Comparison of ENCODE assay signal across 16 cellular contexts in genomic region chr6:46507426-46507825, GRCh38. TPM values are rescaled to one million over a fixed set of nuclear protein-coding genes. Genes with fewer than 3 reads are reported as not detected.
DNase-seq lines count a peak whose midpoint lies in the region; ATAC-seq and TF ChIP-seq lines count a peak whose summit lies in the region.
"Had no signal": no experiment of that assay in that cellular context is flagged by ENCODE, and none has a peak within 500 bp of the region (broad histone marks: within the 10 kb centered on the region; RNA-seq: fewer than 3 reads in every experiment).

No MANE protein-coding gene starts in this region.

- H3K27ac ChIP-seq in right atrium auricular region (peak overlapping the region; percentile 60 to 89), right lobe of liver (peak overlapping the region in 1 of 3 donors; percentile 37)
- H3K27ac ChIP-seq: A549 had no signal

- H3K4me3 ChIP-seq in right atrium auricular region (no peak overlapping the region), epithelial cell of esophagus (ENCODE audit: low read length) (no peak overlapping the region), right lobe of liver (no peak overlapping the region)
- H3K4me3 ChIP-seq: A549 had no signal

- H3K4me1 ChIP-seq in right atrium auricular region (peaks cover 0 to 84% of the 10 kb centered on the region in 2 donors), right lobe of liver (peaks cover 0 to 48% (median 15%) of the 10 kb centered on the region in 4 donors)
- H3K4me1 ChIP-seq: A549, Caco-2 had no signal

- H3K36me3 ChIP-seq in right atrium auricular region = no peaks in the 10 kb centered on the region
- H3K36me3 ChIP-seq in right lobe of liver = no peaks in the 10 kb centered on the region

- DNase-seq in right atrium auricular region (ENCODE audit: low spot score) (no peak), Right ventricle myocardium inferior (ENCODE audit: missing footprints) (no peak), epithelial cell of esophagus (ENCODE audit: low read depth) (peak; percentile 42), right lobe of liver (no peak), type B pancreatic cell (ENCODE audit: extremely low spot score, unreplicated experiment) (no peak), NCI-H1930 (lab: John Stamatoyannopoulos, UW) (no peak), CD1c-positive myeloid dendritic cell (ENCODE audit: extremely low spot score) (no peak)
- DNase-seq: Caco-2, H7, MM.1S, NCI-H1105, NCI-H1694 treated with DMSO at 0.1 percent for 48 hours, NCI-H446 had no signal

- intact Hi-C loops in Right ventricle myocardium inferior (cut with DNase I) = loop anchor here (2.0 to 5.0 kb wide), 3 partner anchors 17 to 105 kb away; partner anchors contain the start of gene RCAN2
- intact Hi-C loops in right lobe of liver (cut with DNase I) = no loop called here

- H3K27me3 Mint-ChIP-seq in type B pancreatic cell = no peaks in the 10 kb centered on the region

- H3K27me3 ChIP-seq in right atrium auricular region = no peaks in the 10 kb centered on the region
- no peaks in the 10 kb centered on the region for H3K27me3 ChIP-seq in right lobe of liver

- no peak for TF ChIP-seq POLR2A in right lobe of liver (IDR thresholded peaks at IDR 0.05)

- ATAC-seq in Right ventricle myocardium inferior = no peak
- peak; percentile 35 to 74 (median 62) for ATAC-seq in right lobe of liver
- ATAC-seq in GM21576 (IDR thresholded peaks at IDR 0.05; ENCODE audit: unreplicated experiment) = no peak
- ATAC-seq: A549 had no signal

- no peak overlapping the region for H3K4me3 Mint-ChIP-seq in type B pancreatic cell
- H3K4me3 Mint-ChIP-seq: CD14-positive monocyte had no signal

- H3K9me3 ChIP-seq in right atrium auricular region (no peaks in the 10 kb centered on the region), right lobe of liver (no peaks in the 10 kb centered on the region)
- H3K9me3 ChIP-seq: A549, Caco-2 had no signal

- no peaks in the 10 kb centered on the region for H3K4me1 Mint-ChIP-seq in type B pancreatic cell (ENCODE audit: unreplicated experiment)
- H3K4me1 Mint-ChIP-seq: CD14-positive monocyte had no signal

- H3K36me3 Mint-ChIP-seq in type B pancreatic cell = no peaks in the 10 kb centered on the region
- H3K36me3 Mint-ChIP-seq: CD14-positive monocyte had no signal

- no peak for TF ChIP-seq CTCF in right atrium auricular region (IDR thresholded peaks at IDR 0.05)
- TF ChIP-seq CTCF in epithelial cell of esophagus (IDR thresholded peaks at IDR 0.05; ENCODE audit: insufficient read depth, low read depth, low read length, missing control alignments) = no peak
- no peak for TF ChIP-seq CTCF in right lobe of liver (IDR thresholded peaks at IDR 0.05)
- TF ChIP-seq CTCF in type B pancreatic cell (conservative IDR thresholded peaks at IDR 0.05) = no peak

- no peaks in the 10 kb centered on the region for H3K9me3 Mint-ChIP-seq in type B pancreatic cell

- H3K27ac Mint-ChIP-seq in type B pancreatic cell = no peak overlapping the region
- H3K27ac Mint-ChIP-seq: CD14-positive monocyte had no signal

RNA-seq across cellular contexts. Expression of gene RCAN2, which starts 16.2 kb away (rescaled TPM):
- 100 to 1,000 TPM in 1 of 2 donors, 10 to 100 TPM in 1; 96.5 to 210 TPM for total RNA-seq in right atrium auricular region
- 273 TPM for total RNA-seq in Right ventricle myocardium inferior
- total RNA-seq in right lobe of liver = 1 to 10 TPM in 5 of 6 experiments, under 1 TPM in 1; 0.77 to 4.5 (median 1.9) TPM
- 4.6 and 6.9 TPM in 2 replicates for total RNA-seq in type B pancreatic cell (ENCODE audit: low replicate concordance)
- total RNA-seq: Caco-2 had no signal

Comparison
In these comparisons a context has a peak if more than half of its experiments do, and no peak if none do; other contexts are left out.
1. ATAC-seq: peak in right lobe of liver (4 of 4); none in Right ventricle myocardium inferior (single experiment) and GM21576 (single experiment).
2. RNA of gene RCAN2, which starts 16.2 kb away (total RNA-seq): 273 TPM in Right ventricle myocardium inferior (single experiment) and 96.5 to 210 TPM in right atrium auricular region; 4.6 to 6.9 TPM in type B pancreatic cell and 0.77 to 4.5 TPM in right lobe of liver; every median in the first group is over 10 times any median in the second.